In genomic region chr5:108919591-108920326, GRCh38 we compare ENCODE assay signal across 12 cellular contexts.
A peak's percentile ranks its signal among the peaks of the same experiment; 100 is the strongest.
DNase-seq lines count a peak whose midpoint lies in the region; ATAC-seq and TF ChIP-seq lines count a peak whose summit lies in the region.
"Had no signal": no experiment of that assay in that cellular context is flagged by ENCODE, and none has a peak within 500 bp of the region (broad histone marks: within the 10 kb centered on the region; RNA-seq: fewer than 3 reads in every experiment).

No MANE protein-coding gene starts in this region.

- CTCF ChIA-PET in RWPE1 (lab: Yijun Ruan, JAX), result interaction anchor here (0.6 to 0.7 kb wide), 2 partner anchors 491 to 1803 kb away, joined by 3 read pairs; no protein-coding TSS in a partner anchor

- peak; percentile 51 for TF ChIP-seq CTCF in RWPE1 (conservative IDR thresholded peaks at IDR 0.05; ENCODE audit: low read depth)

- POLR2A ChIA-PET in RWPE1 (lab: Yijun Ruan, JAX; ENCODE audit: low non-redundant PET), result no interaction called here

- DNase-seq in ELR (ENCODE audit: low read depth) (peak; percentile 20), RWPE1 (ENCODE audit: low spot score) (no peak), lung microvascular endothelial cell (ENCODE audit: low read depth in 2 of 2) (peak; percentile 12 to 42), NCI-H2029 (lab: John Stamatoyannopoulos, UW) (no peak), NCI-H2227 (lab: John Stamatoyannopoulos, UW; ENCODE audit: unreplicated experiment) (no peak), sciatic nerve (ENCODE audit: low spot score) (no peak)
- no peak for DNase-seq in central memory CD4-positive, alpha-beta T cell
- DNase-seq: activated T-cell treated with anti-CD3 and anti-CD28 coated beads, Interleukin-2, amount 50 U/mL, for 4 hours; effector CD8-positive, alpha-beta T cell; NCI-H187 treated with DMSO at 0.1 percent for 48 hours; T-cell had no signal

- intact Hi-C loops in sciatic nerve (cut with DNase I), result no loop called here

- ATAC-seq in HG02642 (IDR thresholded peaks at IDR 0.05; ENCODE audit: poor library complexity, unreplicated experiment), result peak; percentile 46
- no peak for ATAC-seq in sciatic nerve
- ATAC-seq: activated T-cell treated with anti-CD3 and anti-CD28 coated beads, Interleukin-2, amount 50 U/mL, for 4 hours; T-cell had no signal

- no peak overlapping the region for H3K27ac ChIP-seq in RWPE1

Comparison
In these comparisons a context has a peak if more than half of its experiments do, and no peak if none do; other contexts are left out.
1. DNase-seq: peak in ELR (single experiment) and lung microvascular endothelial cell (2 of 2); none in RWPE1 (single experiment), NCI-H2029 (single experiment), NCI-H2227 (single experiment), central memory CD4-positive, alpha-beta T cell (single experiment) and sciatic nerve (single experiment).